Comparison of ENCODE assay signal across 9 cellular contexts in genomic region chr21:28636988-28637691, GRCh38.
DNase-seq lines count a peak whose midpoint lies in the region; ATAC-seq and TF ChIP-seq lines count a peak whose summit lies in the region.
"Had no signal": no experiment of that assay in that cellular context is flagged by ENCODE, and none has a peak within 500 bp of the region (broad histone marks: within the 10 kb centered on the region; RNA-seq: fewer than 3 reads in every experiment).

No MANE protein-coding gene starts in this region.

- H3K27ac ChIP-seq in GM23248, result peak overlapping the region; percentile 85
- peak overlapping the region; percentile 80 for H3K27ac ChIP-seq in PC-9
- peak overlapping the region in 1 of 4 donors; percentile 15 for H3K27ac ChIP-seq in tibial nerve

- in situ Hi-C loops in GM23248 (cut with MboI), result no loop called here

- H3K36me3 ChIP-seq in GM23248 (ENCODE audit: low read depth), result no peaks in the 10 kb centered on the region
- no peaks in the 10 kb centered on the region for H3K36me3 ChIP-seq in PC-9 (ENCODE audit: low read depth)
- H3K36me3 ChIP-seq in tibial nerve, result no peaks in the 10 kb centered on the region

- H3K27me3 ChIP-seq in GM23248 (replicated peaks; ENCODE audit: insufficient read depth) (no peaks in the 10 kb centered on the region), PC-9 (ENCODE audit: insufficient read depth, low read depth) (no peaks in the 10 kb centered on the region), tibial nerve (no peaks in the 10 kb centered on the region)

- no peak for TF ChIP-seq POLR2A in tibial nerve (IDR thresholded peaks at IDR 0.05)

- CTCF ChIA-PET in PC-9 (lab: Charles Lee), result no interaction called here

- no peaks in the 10 kb centered on the region for H4K20me1 ChIP-seq in GM23248 (ENCODE audit: insufficient read depth)
- H4K20me1 ChIP-seq in PC-9 (ENCODE audit: insufficient read depth), result no peaks in the 10 kb centered on the region

- H3K79me2 ChIP-seq in GM23248 (ENCODE audit: insufficient read depth) (no peaks in the 10 kb centered on the region), PC-9 (ENCODE audit: low read depth) (no peaks in the 10 kb centered on the region)

- no peak overlapping the region for H2AFZ ChIP-seq in GM23248
- peak overlapping the region; percentile 74 for H2AFZ ChIP-seq in PC-9

- no peaks in the 10 kb centered on the region for H3K9me3 ChIP-seq in GM23248 (ENCODE audit: low read depth)
- H3K9me3 ChIP-seq in PC-9 (ENCODE audit: insufficient read depth, low read depth), result peaks cover 6% of the 10 kb centered on the region; the same call in 1 of the 2 replicates
- H3K9me3 ChIP-seq in tibial nerve, result no peaks in the 10 kb centered on the region

- no peak for TF ChIP-seq CTCF in PC-9 (conservative IDR thresholded peaks at IDR 0.05)
- no peak for TF ChIP-seq CTCF in choroid plexus epithelial cell (conservative IDR thresholded peaks at IDR 0.05; ENCODE audit: low read depth, low read length)
- TF ChIP-seq CTCF in tibial nerve (IDR thresholded peaks at IDR 0.05), result no peak
- no peak for TF ChIP-seq CTCF in omental fat pad (IDR thresholded peaks at IDR 0.05)

- peaks cover 72% of the 10 kb centered on the region for H3K4me1 ChIP-seq in GM23248 (ENCODE audit: insufficient read depth)
- peaks cover 21% of the 10 kb centered on the region for H3K4me1 ChIP-seq in PC-9 (replicated peaks; ENCODE audit: insufficient read depth)
- H3K4me1 ChIP-seq in tibial nerve, result peaks cover 0 to 14% (median 3%) of the 10 kb centered on the region in 4 donors

- peak; percentile 81 for DNase-seq in GM23248
- peak; percentile 50 to 68 for DNase-seq in PC-9
- DNase-seq in choroid plexus epithelial cell (ENCODE audit: low read depth), result peak; percentile 83
- DNase-seq in pulmonary artery endothelial cell (ENCODE audit: low read depth, low spot score), result peak; percentile 91
- no peak for DNase-seq in tibial nerve (ENCODE audit: low spot score in 2 of 2)
- no peak for DNase-seq in omental fat pad (ENCODE audit: low spot score)
- DNase-seq: naive thymus-derived CD8-positive, alpha-beta T cell had no signal

- H3F3A ChIP-seq in GM23248 (ENCODE audit: insufficient read depth) (peaks cover 63% of the 10 kb centered on the region), PC-9 (ENCODE audit: insufficient read depth, low read depth) (peaks cover 13% of the 10 kb centered on the region; the same call in 1 of the 2 replicates)

- peak overlapping the region; percentile 40; the same call in 1 of the 2 replicates for H3K9ac ChIP-seq in GM23248

- POLR2A ChIA-PET in PC-9 (lab: Charles Lee; ENCODE audit: unreplicated experiment), result interaction anchor here (0.6 kb wide), 1 partner anchor 64 kb away, joined by 3 read pairs; no protein-coding TSS in a partner anchor

- WGBS in GM23248 (ENCODE audit: low coverage in 1 of 2, low lambda C conversion rate in 2 of 2, missing lambda C conversion rate in 2 of 2), 2 experiments, result 56 to 59% methylated on average over 5 of the region's 5 CpGs
- 67 to 71% methylated on average over 5 of the region's 5 CpGs for WGBS in tibial nerve, 2 donors

- no peak for TF ChIP-seq EP300 in tibial nerve (IDR thresholded peaks at IDR 0.05)

- ATAC-seq in GM19397 (IDR thresholded peaks at IDR 0.05; ENCODE audit: unreplicated experiment) (no peak), omental fat pad (ENCODE audit: low FRiP score) (no peak)
- ATAC-seq: GM12878; naive thymus-derived CD8-positive, alpha-beta T cell had no signal

- H3K9me2 ChIP-seq in GM23248 (ENCODE audit: insufficient read depth) (no peaks in the 10 kb centered on the region), PC-9 (ENCODE audit: insufficient read depth) (no peaks in the 10 kb centered on the region)

- no TSS peak for BruUV-seq in PC-9 (replicated peaks; lab: Mats Ljungman, UMichigan)

- H3K4me2 ChIP-seq in GM23248 (ENCODE audit: unreplicated experiment) (peak overlapping the region; percentile 20), PC-9 (peak overlapping the region; percentile 53)

- H3K4me3 ChIP-seq in GM23248, result no peak overlapping the region
- no peak overlapping the region for H3K4me3 ChIP-seq in PC-9
- H3K4me3 ChIP-seq in choroid plexus epithelial cell (ENCODE audit: low read depth, low read length), result no peak overlapping the region
- no peak overlapping the region for H3K4me3 ChIP-seq in tibial nerve
- H3K4me3 ChIP-seq: GM12878 had no signal

- intact Hi-C loops in PC-9 (cut with micrococcal nuclease; ENCODE audit: unreplicated experiment), result loop anchor here (1.0 to 10.0 kb wide), 2 partner anchors 108 to 244 kb away; no protein-coding TSS in a partner anchor

Comparison
In these comparisons a context has a peak if more than half of its experiments do, and no peak if none do; other contexts are left out.
1. DNase-seq: peak in GM23248 (single experiment), PC-9 (2 of 2), choroid plexus epithelial cell (single experiment) and pulmonary artery endothelial cell (single experiment); none in tibial nerve (0 of 2) and omental fat pad (single experiment).